ENCODE assay signal across 8 cellular contexts in the genomic region with DNA sequence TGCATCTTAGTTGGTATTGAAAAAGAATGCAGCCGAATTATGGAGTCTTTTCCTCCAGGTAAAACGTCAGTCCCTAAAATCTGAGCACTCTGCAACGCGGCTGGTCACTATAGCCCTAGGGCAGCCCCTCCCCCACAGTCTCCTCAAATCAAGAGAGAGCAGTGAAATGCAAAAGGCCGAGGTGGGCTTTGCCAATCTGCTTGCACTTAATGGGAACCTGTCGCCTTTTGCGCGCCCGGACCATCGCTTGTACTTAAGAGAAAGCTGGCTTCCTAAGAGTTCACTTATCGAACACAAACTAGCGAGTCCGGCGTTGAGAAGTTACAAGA. TPM values are rescaled to one million over a fixed set of nuclear protein-coding genes. Genes with fewer than 3 reads are reported as not detected.
A peak's percentile ranks its signal among the peaks of the same experiment; 100 is the strongest.
DNase-seq lines count a peak whose midpoint lies in the region; ATAC-seq and TF ChIP-seq lines count a peak whose summit lies in the region.

No MANE protein-coding gene starts in this region.

- H2AFZ ChIP-seq in osteoblast (ENCODE audit: low read length), result peak overlapping the region; percentile 96

- peaks cover 17% of the 10 kb centered on the region for H3K4me1 Mint-ChIP-seq in type B pancreatic cell (ENCODE audit: unreplicated experiment)

- H4K20me1 ChIP-seq in osteoblast (ENCODE audit: insufficient read depth, low read length), result no peaks in the 10 kb centered on the region

- peak overlapping the region; percentile 56 for H3K4me3 ChIP-seq in cardiac muscle cell
- peak overlapping the region; percentile 75 for H3K4me3 ChIP-seq in Jurkat, Clone E6-1 (ENCODE audit: low read length)
- H3K4me3 ChIP-seq in esophagus (ENCODE audit: low read depth in 1 of 2, low read length in 2 of 2), result peak overlapping the region; percentile 69 to 70
- peak overlapping the region; percentile 90 for H3K4me3 ChIP-seq in osteoblast (ENCODE audit: insufficient read depth, low read length)

- DNase-seq in cardiac muscle cell (ENCODE audit: low read depth in 1 of 2, low spot score in 1 of 2) (peak in 1 of 2 donors; percentile 81), Right ventricle myocardium inferior (ENCODE audit: missing footprints) (no peak), RPMI7951 (ENCODE audit: low read depth) (peak; percentile 42), osteoblast (ENCODE audit: insufficient read length, low spot score, missing footprints) (peak; percentile 77), type B pancreatic cell (ENCODE audit: extremely low spot score, unreplicated experiment) (no peak)
- DNase-seq in Jurkat, Clone E6-1 (ENCODE audit: low read depth, low spot score), result no peak
- DNase-seq in activated effector memory CD4-positive, alpha-beta T cell treated with Interleukin-2 at 50 U/mL for 16 hours, result no peak

- TF ChIP-seq CTCF in cardiac muscle cell (IDR thresholded peaks at IDR 0.05; ENCODE audit: low read depth, low read length) (no peak), osteoblast (IDR thresholded peaks at IDR 0.05; ENCODE audit: extremely low read depth, low read depth, low read length) (no peak), type B pancreatic cell (conservative IDR thresholded peaks at IDR 0.05) (no peak)

- H3K27ac Mint-ChIP-seq in type B pancreatic cell, result no peak overlapping the region

- H3K27ac ChIP-seq in cardiac muscle cell (peak overlapping the region; percentile 61), esophagus (ENCODE audit: low read depth in 2 of 2, low read length in 1 of 2) (peak overlapping the region; percentile 45 to 86), osteoblast (ENCODE audit: low read depth, low read length) (peak overlapping the region; percentile 71)

- H3K4me1 ChIP-seq in cardiac muscle cell (ENCODE audit: low read depth) (no peaks in the 10 kb centered on the region), esophagus (ENCODE audit: control insufficient read depth in 2 of 2, insufficient read depth in 2 of 2, low read length in 1 of 2) (no peaks in the 10 kb centered on the region), osteoblast (ENCODE audit: insufficient read depth, low read length) (peaks cover 12% of the 10 kb centered on the region)

- H3K9me3 Mint-ChIP-seq in type B pancreatic cell, result no peaks in the 10 kb centered on the region

- no peaks in the 10 kb centered on the region for H3K27me3 Mint-ChIP-seq in type B pancreatic cell

- H3K36me3 Mint-ChIP-seq in type B pancreatic cell, result peaks cover 22% of the 10 kb centered on the region

- no peak overlapping the region for H3K4me3 Mint-ChIP-seq in type B pancreatic cell

- H3K9me3 ChIP-seq in cardiac muscle cell (ENCODE audit: low read depth), result no peaks in the 10 kb centered on the region
- no peaks in the 10 kb centered on the region for H3K9me3 ChIP-seq in esophagus (ENCODE audit: control insufficient read depth in 2 of 2, insufficient read depth in 1 of 2, low read depth in 1 of 2, low read length in 1 of 2)
- H3K9me3 ChIP-seq in osteoblast (ENCODE audit: low read depth, low read length), result no peaks in the 10 kb centered on the region

- H3K36me3 ChIP-seq in cardiac muscle cell (peaks cover 30% of the 10 kb centered on the region), esophagus (ENCODE audit: control insufficient read depth in 2 of 2, insufficient read depth in 2 of 2, low read length in 1 of 2) (peaks cover 6 to 10% of the 10 kb centered on the region in 2 donors), osteoblast (ENCODE audit: insufficient read depth, low read length) (peaks cover 35% of the 10 kb centered on the region)

- 0 to 1% methylated on average over 14 of the region's 14 CpGs for WGBS in esophagus, 2 donors

- H3K79me2 ChIP-seq in osteoblast (ENCODE audit: insufficient read depth, low read length), result peaks cover 20% of the 10 kb centered on the region

- no peaks in the 10 kb centered on the region for H3K27me3 ChIP-seq in cardiac muscle cell
- no peaks in the 10 kb centered on the region for H3K27me3 ChIP-seq in esophagus (ENCODE audit: control insufficient read depth in 1 of 2, insufficient read depth in 2 of 2, low read length in 2 of 2)
- H3K27me3 ChIP-seq in osteoblast (ENCODE audit: insufficient read depth, low read length), result no peaks in the 10 kb centered on the region

- no peak for ATAC-seq in Right ventricle myocardium inferior

- intact Hi-C loops in Right ventricle myocardium inferior (cut with DNase I), result loop anchor here (5.0 to 10.0 kb wide), 2 partner anchors 291 to 378 kb away; a partner anchor contains a TSS

- peak overlapping the region; percentile 98 for H3K4me2 ChIP-seq in osteoblast (ENCODE audit: insufficient read depth, low read length)

RNA-seq across cellular contexts. Expression of a gene that starts 0.4 kb away (rescaled TPM):
- total RNA-seq in cardiac muscle cell (130 and 149 TPM in 2 replicates), Right ventricle myocardium inferior (21.7 TPM), osteoblast (19.2 and 19.4 TPM in 2 replicates), type B pancreatic cell (ENCODE audit: low replicate concordance) (68.2 and 122 TPM in 2 replicates)
- polyA plus RNA-seq in cardiac muscle cell (98.8 and 134 TPM in 2 replicates), esophagus (10 to 100 TPM; 18.0 to 40.7 TPM)
- polyA plus RNA-seq in Jurkat, Clone E6-1 (2012; ENCODE audit: insufficient read depth, insufficient read length), result 225 TPM
- 101 and 116 TPM in 2 replicates for total RNA-seq in RPMI7951 (2014; rRNA removed; shearing (Covaris generic))

RNA-seq across cellular contexts. Expression of a gene that starts 39.8 kb away (rescaled TPM):
- total RNA-seq in cardiac muscle cell (not detected in 2 replicates), Right ventricle myocardium inferior (not detected), osteoblast (not detected in 2 replicates), type B pancreatic cell (ENCODE audit: low replicate concordance) (not detected in 2 replicates)
- polyA plus RNA-seq in cardiac muscle cell (not detected in 2 replicates), esophagus (under 1 TPM in 1 of 2 donors, not detected in 1; 0.16 TPM)
- not detected for polyA plus RNA-seq in Jurkat, Clone E6-1 (2012; ENCODE audit: insufficient read depth, insufficient read length)
- not detected in 2 replicates for total RNA-seq in RPMI7951 (2014; rRNA removed; shearing (Covaris generic))

Comparison
In these comparisons a context has a peak if more than half of its experiments do, and no peak if none do; other contexts are left out.
1. DNase-seq: peak in RPMI7951 (single experiment) and osteoblast (single experiment); none in Right ventricle myocardium inferior (single experiment), Jurkat, Clone E6-1 (single experiment), activated effector memory CD4-positive, alpha-beta T cell treated with Interleukin-2 at 50 U/mL for 16 hours (single experiment) and type B pancreatic cell (single experiment).
2. Peak in every context shown above with its lines, with median percentiles within 50 percentile points of each other: H3K27ac ChIP-seq and H3K4me3 ChIP-seq.